Comparison of ENCODE assay signal across 14 cellular contexts in genomic region chr18:56672391-56672790, GRCh38. TPM values are rescaled to one million over a fixed set of nuclear protein-coding genes. Genes with fewer than 3 reads are reported as not detected.
DNase-seq lines count a peak whose midpoint lies in the region; TF ChIP-seq lines count a peak whose summit lies in the region.
"Had no signal": no experiment of that assay in that cellular context is flagged by ENCODE, and none has a peak within 500 bp of the region (broad histone marks: within the 10 kb centered on the region; RNA-seq: fewer than 3 reads in every experiment).

No MANE protein-coding gene starts in this region.

- H3K4me3 ChIP-seq in Caco-2 (ENCODE audit: low read depth, low read length) = no peak overlapping the region
- H3K4me3 ChIP-seq: GM23338 had no signal

- no peaks in the 10 kb centered on the region for H3K36me3 ChIP-seq in Caco-2 (ENCODE audit: control insufficient read depth, insufficient read depth, low read length)

- H3K27me3 Mint-ChIP-seq in endothelial cell (ENCODE audit: unreplicated experiment) (no peaks in the 10 kb centered on the region), Caco-2 (ENCODE audit: insufficient read depth, unreplicated experiment) (no peaks in the 10 kb centered on the region)
- H3K27me3 Mint-ChIP-seq: CD4-positive, alpha-beta memory T cell had no signal

- H3K9me3 Mint-ChIP-seq in endothelial cell (ENCODE audit: unreplicated experiment) = no peaks in the 10 kb centered on the region
- no peaks in the 10 kb centered on the region for H3K9me3 Mint-ChIP-seq in Caco-2 (ENCODE audit: unreplicated experiment)
- H3K9me3 Mint-ChIP-seq: CD4-positive, alpha-beta memory T cell; GM23338; H9 had no signal

- no peaks in the 10 kb centered on the region for H3K36me3 Mint-ChIP-seq in endothelial cell (ENCODE audit: low read depth, unreplicated experiment)
- H3K36me3 Mint-ChIP-seq in Caco-2 (ENCODE audit: insufficient read depth, unreplicated experiment) = no peaks in the 10 kb centered on the region

- H3K9me3 ChIP-seq in Caco-2 = no peaks in the 10 kb centered on the region

- no TSS peak for BruUV-seq in Caco-2 (replicated peaks; lab: Mats Ljungman, UMichigan)

- no peaks in the 10 kb centered on the region for H3K4me1 ChIP-seq in Caco-2

- DNase-seq in dermis blood vessel endothelial cell = peak; percentile 86
- peak; percentile 26 for DNase-seq in endothelial cell (ENCODE audit: low spot score)
- peak; percentile 55 to 83 for DNase-seq in lung microvascular endothelial cell (ENCODE audit: low read depth in 2 of 2)
- no peak for DNase-seq in NCI-H2029 (lab: John Stamatoyannopoulos, UW)
- DNase-seq in head of caudate nucleus = no peak
- DNase-seq in Caco-2 = no peak
- DNase-seq: C1 segment of cervical spinal cord; CD4-positive, alpha-beta memory T cell; COR-L47; DMS53; DMS79 treated with DMSO at 0.1 percent for 48 hours; GF-D8; H9 had no signal

- CTCF ChIA-PET in Caco-2 (lab: Charles Lee) = no interaction called here

- H3K27me3 ChIP-seq in Caco-2 (replicated peaks; ENCODE audit: control insufficient read depth, insufficient read depth, low read length) = no peaks in the 10 kb centered on the region

- H3K27ac Mint-ChIP-seq in endothelial cell (ENCODE audit: unreplicated experiment) (peak overlapping the region; percentile 99), Caco-2 (ENCODE audit: unreplicated experiment) (no peak overlapping the region)
- H3K27ac Mint-ChIP-seq: CD4-positive, alpha-beta memory T cell; GM23338; H9 had no signal

- intact Hi-C loops in head of caudate nucleus (cut with DNase I) = no loop called here
- intact Hi-C loops in Caco-2 (cut with micrococcal nuclease; ENCODE audit: unreplicated experiment) = no loop called here

- H3K4me1 Mint-ChIP-seq in endothelial cell (ENCODE audit: unreplicated experiment) (peaks cover 44% of the 10 kb centered on the region), Caco-2 (ENCODE audit: low read depth, unreplicated experiment) (no peaks in the 10 kb centered on the region)

- no peak for TF ChIP-seq CTCF in endothelial cell (IDR thresholded peaks at IDR 0.05; ENCODE audit: unreplicated experiment)
- TF ChIP-seq CTCF in Caco-2 (IDR thresholded peaks at IDR 0.05; ENCODE audit: insufficient read depth in 1 of 2, low read depth in 1 of 2, low read length in 1 of 2, severe bottlenecking in 1 of 2, unreplicated experiment in 1 of 2) = no peak

- H3K4me3 Mint-ChIP-seq in endothelial cell (ENCODE audit: unreplicated experiment) (peak overlapping the region; percentile 79), Caco-2 (ENCODE audit: unreplicated experiment) (no peak overlapping the region)
- H3K4me3 Mint-ChIP-seq: CD4-positive, alpha-beta memory T cell; GM23338; H9 had no signal

- POLR2A ChIA-PET in Caco-2 (lab: Charles Lee) = no interaction called here

RNA-seq across cellular contexts. Expression of gene WDR7, which starts 21.2 kb away (rescaled TPM):
- 28.1 and 38.8 TPM in 2 replicates for total RNA-seq in dermis blood vessel endothelial cell
- total RNA-seq in endothelial cell (ENCODE audit: unreplicated experiment) = 42.0 TPM
- total RNA-seq in lung microvascular endothelial cell = 12.9 and 28.8 TPM in 2 replicates
- 7.8 and 8.1 TPM in 2 replicates for total RNA-seq in Caco-2 (2022)

RNA-seq across cellular contexts. Expression of gene TXNL1, which starts 34.0 kb away (rescaled TPM):
- total RNA-seq in dermis blood vessel endothelial cell (51.6 and 76.3 TPM in 2 replicates), endothelial cell (ENCODE audit: unreplicated experiment) (74.0 TPM), lung microvascular endothelial cell (9.2 and 9.9 TPM in 2 replicates), Caco-2 (2022) (46.9 and 49.0 TPM in 2 replicates)

Comparison
In these comparisons a context has a peak if more than half of its experiments do, and no peak if none do; other contexts are left out.
1. DNase-seq: peak in dermis blood vessel endothelial cell (single experiment), endothelial cell (single experiment) and lung microvascular endothelial cell (2 of 2); none in NCI-H2029 (single experiment), head of caudate nucleus (0 of 42) and Caco-2 (0 of 2).